36 cellular contexts compared by ENCODE assay signal in genomic region chr13:52638929-52639328, GRCh38.
"Had no signal": no experiment of that assay in that cellular context is flagged by ENCODE, and none has a peak within 500 bp of the region (broad histone marks: within the 10 kb centered on the region; RNA-seq: fewer than 3 reads in every experiment).

No MANE protein-coding gene starts in this region.

- H3K4me1 ChIP-seq: ascending aorta had no signal

- H3K27ac ChIP-seq: ascending aorta, cardiac muscle cell, WERI-Rb-1 had no signal

- H3K4me3 Mint-ChIP-seq: activated CD4-positive, alpha-beta memory T cell treated with anti-CD3 and anti-CD28 coated beads, Interleukin-2, amount 10 ng/mL, durations not matched to agents 7 days and 5 days; activated CD4-positive, alpha-beta T cell treated with anti-CD3 and anti-CD28 coated beads for 36 hours; activated CD4-positive, alpha-beta T cell treated with anti-CD3 and anti-CD28 coated beads, Interleukin-2, amount 10 ng/mL, durations not matched to agents 7 days and 5 days; activated CD8-positive, alpha-beta memory T cell treated with anti-CD3 and anti-CD28 coated beads, Interleukin-2, amount 10 ng/mL, durations not matched to agents 7 days and 5 days; activated CD8-positive, alpha-beta T cell treated with anti-CD3 and anti-CD28 coated beads, Interleukin-2, amount 10 ng/mL, durations not matched to agents 7 days and 5 days; activated naive CD4-positive, alpha-beta T cell treated with anti-CD3 and anti-CD28 coated beads, Interleukin-2, amount 10 ng/mL, durations not matched to agents 7 days and 5 days; activated naive CD4-positive, alpha-beta T cell treated with anti-CD3 and anti-CD28 coated beads, Interleukin-2, amount 50 U/mL, for 24 hours; activated naive CD8-positive, alpha-beta T cell; brain; T-helper 1 cell treated with Interleukin-12 subunit alpha and Interleukin-12 subunit beta and Interleukin-4 antibody, amounts not matched to agents 30 μg/mL and 1 μg/mL, for 36 hours; T-helper 2 cell treated with Interferon-gamma antibody and Interleukin-4, amounts not matched to agents 5 μg/mL and 100 μg/mL, for 36 hours; WTC11 had no signal

- DNase-seq: activated CD4-positive, alpha-beta memory T cell treated with anti-CD3 and anti-CD28 coated beads, Interleukin-2, amount 10 ng/mL, durations not matched to agents 7 days and 5 days; activated CD4-positive, alpha-beta T cell treated with anti-CD3 and anti-CD28 coated beads for 1 hour; activated CD4-positive, alpha-beta T cell treated with anti-CD3 and anti-CD28 coated beads for 36 hours; activated CD4-positive, alpha-beta T cell treated with anti-CD3 and anti-CD28 coated beads for 48 hours; activated CD4-positive, alpha-beta T cell treated with anti-CD3 and anti-CD28 coated beads, Interleukin-2, amount 10 ng/mL, durations not matched to agents 7 days and 5 days; activated CD4-positive, alpha-beta T cell treated with anti-CD3 and anti-CD28 coated beads, Interleukin-2, amount 50 U/mL, for 48 hours; activated CD4-positive, CD25-positive, alpha-beta regulatory T cell; activated CD8-positive, alpha-beta memory T cell treated with anti-CD3 and anti-CD28 coated beads for 24 hours; activated CD8-positive, alpha-beta memory T cell treated with anti-CD3 and anti-CD28 coated beads, Interleukin-2, amount 10 ng/mL, durations not matched to agents 7 days and 5 days; activated CD8-positive, alpha-beta memory T cell treated with anti-CD3 and anti-CD28 coated beads, Interleukin-2, amount 50 U/mL, for 48 hours; activated CD8-positive, alpha-beta T cell treated with anti-CD3 and anti-CD28 coated beads, Interleukin-2, amount 10 ng/mL, durations not matched to agents 7 days and 5 days; activated effector memory CD4-positive, alpha-beta T cell treated with Interleukin-2 at 50 U/mL for 16 hours; activated gamma-delta T cell; activated naive CD4-positive, alpha-beta T cell treated with anti-CD3 and anti-CD28 coated beads, Interleukin-2, amount 10 ng/mL, durations not matched to agents 7 days and 5 days; activated naive CD4-positive, alpha-beta T cell treated with Interleukin-2 at 50 U/mL for 16 hours; activated T-cell treated with anti-CD3 and anti-CD28 coated beads, Interleukin-2, amount 50 U/mL, for 1 hour; activated T-cell treated with anti-CD3 and anti-CD28 coated beads, Interleukin-2, amount 50 U/mL, for 48 hours; amygdala; anterior cingulate cortex; central memory CD4-positive, alpha-beta T cell; T-helper 1 cell; T-helper 2 cell; T-helper 9 cell; WERI-Rb-1 had no signal

- H3K36me3 ChIP-seq: WERI-Rb-1 had no signal

- H3K27me3 Mint-ChIP-seq: activated CD4-positive, alpha-beta memory T cell treated with anti-CD3 and anti-CD28 coated beads, Interleukin-2, amount 10 ng/mL, durations not matched to agents 7 days and 5 days; activated CD4-positive, alpha-beta T cell treated with anti-CD3 and anti-CD28 coated beads for 36 hours; activated CD4-positive, alpha-beta T cell treated with anti-CD3 and anti-CD28 coated beads, Interleukin-2, amount 10 ng/mL, durations not matched to agents 7 days and 5 days; activated CD8-positive, alpha-beta memory T cell treated with anti-CD3 and anti-CD28 coated beads, Interleukin-2, amount 10 ng/mL, durations not matched to agents 7 days and 5 days; activated naive CD4-positive, alpha-beta T cell treated with anti-CD3 and anti-CD28 coated beads, Interleukin-2, amount 10 ng/mL, durations not matched to agents 7 days and 5 days; activated naive CD4-positive, alpha-beta T cell treated with anti-CD3 and anti-CD28 coated beads, Interleukin-2, amount 50 U/mL, for 24 hours; activated naive CD8-positive, alpha-beta T cell; brain had no signal

- H3K27ac Mint-ChIP-seq: activated CD4-positive, alpha-beta memory T cell treated with anti-CD3 and anti-CD28 coated beads, Interleukin-2, amount 10 ng/mL, durations not matched to agents 7 days and 5 days; activated CD4-positive, alpha-beta T cell treated with anti-CD3 and anti-CD28 coated beads for 36 hours; activated CD4-positive, alpha-beta T cell treated with anti-CD3 and anti-CD28 coated beads, Interleukin-2, amount 10 ng/mL, durations not matched to agents 7 days and 5 days; activated CD8-positive, alpha-beta memory T cell treated with anti-CD3 and anti-CD28 coated beads, Interleukin-2, amount 10 ng/mL, durations not matched to agents 7 days and 5 days; activated CD8-positive, alpha-beta T cell treated with anti-CD3 and anti-CD28 coated beads, Interleukin-2, amount 10 ng/mL, durations not matched to agents 7 days and 5 days; activated naive CD4-positive, alpha-beta T cell treated with anti-CD3 and anti-CD28 coated beads, Interleukin-2, amount 10 ng/mL, durations not matched to agents 7 days and 5 days; activated naive CD4-positive, alpha-beta T cell treated with anti-CD3 and anti-CD28 coated beads, Interleukin-2, amount 50 U/mL, for 24 hours; activated naive CD8-positive, alpha-beta T cell; activated T-helper 2 cell treated with anti-CD3 and anti-CD28 coated beads, Interferon-gamma antibody, Interleukin-2, Interleukin-4, amounts not matched to agents 10 μg/mL and 5 μg/mL and 100 μg/mL, durations not matched to agents 14 hours and 24 hours and 36 hours; brain; T-helper 1 cell treated with Interleukin-12 subunit alpha and Interleukin-12 subunit beta and Interleukin-4 antibody, amounts not matched to agents 30 μg/mL and 1 μg/mL, for 36 hours; T-helper 2 cell treated with Interferon-gamma antibody and Interleukin-4, amounts not matched to agents 5 μg/mL and 100 μg/mL, for 36 hours; WTC11 had no signal

- H3K27me3 ChIP-seq: ascending aorta, cardiac muscle cell had no signal

- H3K4me3 ChIP-seq: ascending aorta, cardiac muscle cell had no signal

- H3K9me3 ChIP-seq: ascending aorta had no signal

- FAIRE-seq: bronchial epithelial cell, TTC549 had no signal

- H3K4me1 Mint-ChIP-seq: activated CD4-positive, alpha-beta T cell treated with anti-CD3 and anti-CD28 coated beads for 36 hours; activated naive CD4-positive, alpha-beta T cell treated with anti-CD3 and anti-CD28 coated beads, Interleukin-2, amount 50 U/mL, for 24 hours had no signal

- H3K9me3 Mint-ChIP-seq: activated CD4-positive, alpha-beta memory T cell treated with anti-CD3 and anti-CD28 coated beads, Interleukin-2, amount 10 ng/mL, durations not matched to agents 7 days and 5 days; activated CD4-positive, alpha-beta T cell treated with anti-CD3 and anti-CD28 coated beads, Interleukin-2, amount 10 ng/mL, durations not matched to agents 7 days and 5 days; activated naive CD4-positive, alpha-beta T cell treated with anti-CD3 and anti-CD28 coated beads, Interleukin-2, amount 10 ng/mL, durations not matched to agents 7 days and 5 days; activated naive CD4-positive, alpha-beta T cell treated with anti-CD3 and anti-CD28 coated beads, Interleukin-2, amount 50 U/mL, for 24 hours; activated T-helper 2 cell treated with anti-CD3 and anti-CD28 coated beads, Interferon-gamma antibody, Interleukin-2, Interleukin-4, amounts not matched to agents 10 μg/mL and 5 μg/mL and 100 μg/mL, durations not matched to agents 14 hours and 24 hours and 36 hours; brain; T-helper 1 cell treated with Interleukin-12 subunit alpha and Interleukin-12 subunit beta and Interleukin-4 antibody, amounts not matched to agents 30 μg/mL and 1 μg/mL, for 36 hours; T-helper 2 cell treated with Interferon-gamma antibody and Interleukin-4, amounts not matched to agents 5 μg/mL and 100 μg/mL, for 36 hours; WTC11 had no signal

- ATAC-seq: activated CD4-positive, alpha-beta T cell treated with anti-CD3 and anti-CD28 coated beads for 36 hours; activated CD4-positive, CD25-positive, alpha-beta regulatory T cell treated with anti-CD3 and anti-CD28 coated beads, Interleukin-2, amount 50 U/mL, for 24 hours; activated CD8-positive, alpha-beta memory T cell treated with anti-CD3 and anti-CD28 coated beads, Interleukin-2, amount 10 ng/mL, durations not matched to agents 7 days and 5 days; activated CD8-positive, alpha-beta T cell treated with anti-CD3 and anti-CD28 coated beads, Interleukin-2, amount 10 ng/mL, durations not matched to agents 7 days and 5 days; WTC11 had no signal
